Comparison of ENCODE assay signal across 10 cellular contexts in the genomic region with DNA sequence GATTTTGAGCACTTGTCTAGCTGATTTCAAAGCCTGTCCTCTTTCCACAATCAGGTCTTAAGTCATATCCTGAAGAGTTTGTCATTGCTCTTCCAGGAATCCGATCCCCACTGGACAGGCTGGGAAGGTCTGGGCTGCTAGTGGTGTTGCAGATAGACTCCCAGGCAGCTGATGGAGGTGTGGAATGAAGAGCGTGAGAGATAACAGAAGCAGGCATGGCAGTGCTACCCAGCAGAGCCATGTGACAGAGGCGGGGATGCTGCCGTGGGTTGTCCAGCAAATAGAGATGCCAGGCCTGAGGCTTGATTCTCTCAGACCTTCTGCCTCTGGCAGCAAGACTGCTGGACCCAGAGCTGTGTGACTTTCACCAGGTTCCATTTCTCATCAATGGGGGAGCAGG.
A peak's percentile ranks its signal among the peaks of the same experiment; 100 is the strongest.
DNase-seq lines count a peak whose midpoint lies in the region; ATAC-seq and TF ChIP-seq lines count a peak whose summit lies in the region.
"Had no signal": no experiment of that assay in that cellular context is flagged by ENCODE, and none has a peak within 500 bp of the region (broad histone marks: within the 10 kb centered on the region; RNA-seq: fewer than 3 reads in every experiment).

No MANE protein-coding gene starts in this region.

- no peaks in the 10 kb centered on the region for H3K36me3 Mint-ChIP-seq in nephron (ENCODE audit: low read depth)

- TF ChIP-seq RAD21 in SK-N-SH (IDR thresholded peaks at IDR 0.05; ENCODE audit: low read length), result no peak

- no peaks in the 10 kb centered on the region for H3K79me2 ChIP-seq in SK-N-SH (ENCODE audit: insufficient read depth)

- peaks cover 13% of the 10 kb centered on the region for H3K27me3 Mint-ChIP-seq in nephron (ENCODE audit: low read depth)

- H3K36me3 ChIP-seq in SK-N-SH (replicated peaks in 1 of 2; ENCODE audit: control insufficient read depth in 1 of 2, insufficient read depth in 2 of 2, low read length in 1 of 2) (no peaks in the 10 kb centered on the region), vagina (no peaks in the 10 kb centered on the region)

- peak; percentile 74 for DNase-seq in SK-N-SH
- peak; percentile 34 for DNase-seq in fibroblast of the aortic adventitia (ENCODE audit: low read depth)
- DNase-seq in vagina (ENCODE audit: extremely low spot score in 2 of 2), result no peak
- no peak for DNase-seq in SHP77 (lab: John Stamatoyannopoulos, UW)
- no peak for DNase-seq in amniotic stem cell (lab: John Stamatoyannopoulos, UW)
- DNase-seq: activated naive CD4-positive, alpha-beta T cell treated with anti-CD3 and anti-CD28 coated beads, Interleukin-2, amount 50 U/mL, for 16 hours; effector memory CD8-positive, alpha-beta T cell; NCI-H1930 had no signal

- peak overlapping the region; percentile 69 for H3K9ac ChIP-seq in SK-N-SH

- no peaks in the 10 kb centered on the region for H3K9me3 ChIP-seq in SK-N-SH
- no peaks in the 10 kb centered on the region for H3K9me3 ChIP-seq in vagina

- no peaks in the 10 kb centered on the region for H4K20me1 ChIP-seq in SK-N-SH (ENCODE audit: insufficient read depth)

- H3K4me2 ChIP-seq in SK-N-SH, result peak overlapping the region; percentile 73

- 49% methylated on average over 4 of the region's 4 CpGs for WGBS in SK-N-SH (ENCODE audit: low lambda C conversion rate)

- CTCF ChIA-PET in SK-N-SH (lab: Yijun Ruan, JAX), result interaction anchor here (0.9 to 3.2 kb wide), 8 partner anchors 13 to 283 kb away, joined by 3 to 18 read pairs (median 5); no protein-coding TSS in a partner anchor

- peaks cover 27% of the 10 kb centered on the region for H3F3A ChIP-seq in SK-N-SH (replicated peaks; ENCODE audit: insufficient read depth)

- H3K4me1 Mint-ChIP-seq in nephron, result peaks cover 48% of the 10 kb centered on the region

- H2AFZ ChIP-seq in SK-N-SH (ENCODE audit: low read depth), result peak overlapping the region; percentile 29; the same call in 1 of the 2 replicates

- intact Hi-C loops in vagina (cut with DNase I), result no loop called here

- ATAC-seq in GM19324 (IDR thresholded peaks at IDR 0.05; ENCODE audit: low FRiP score, unreplicated experiment), result no peak
- ATAC-seq: effector memory CD8-positive, alpha-beta T cell had no signal

- H3K4me3 ChIP-seq in SK-N-SH (ENCODE audit: low read depth in 2 of 2, low read length in 1 of 2) (peak overlapping the region in 1 of 2 experiments; percentile 7; a peak in 1 of 4 replicates), fibroblast of the aortic adventitia (ENCODE audit: low read depth, low read length) (no peak overlapping the region), vagina (no peak overlapping the region)

- H3K4me3 Mint-ChIP-seq in nephron, result no peak overlapping the region
- H3K4me3 Mint-ChIP-seq: effector memory CD8-positive, alpha-beta T cell had no signal

- 0 out of 4 replicates have a peak, but pooled peaks of 1 of the 2 experiments have one; percentile 13 for TF ChIP-seq EP300 in SK-N-SH (IDR thresholded peaks at IDR 0.05; ENCODE audit: borderline replicate concordance in 1 of 2, low read depth in 1 of 2, low read length in 1 of 2)

- peaks cover 21 to 48% of the 10 kb centered on the region in 2 experiments for H3K4me1 ChIP-seq in SK-N-SH (ENCODE audit: control insufficient read depth in 1 of 2, insufficient read depth in 2 of 2, low read depth in 1 of 2, low read length in 1 of 2)
- H3K4me1 ChIP-seq in vagina, result peaks cover 38% of the 10 kb centered on the region

- peak overlapping the region; percentile 78 to 92 (median 90) for H3K27ac Mint-ChIP-seq in nephron
- H3K27ac Mint-ChIP-seq: effector memory CD8-positive, alpha-beta T cell had no signal

- no peak for TF ChIP-seq POLR2A in vagina (IDR thresholded peaks at IDR 0.05)

- H3K9me3 Mint-ChIP-seq in nephron, result no peaks in the 10 kb centered on the region
- H3K9me3 Mint-ChIP-seq: effector memory CD8-positive, alpha-beta T cell had no signal

- peak overlapping the region; percentile 81 to 96 for H3K27ac ChIP-seq in SK-N-SH (ENCODE audit: low read depth in 2 of 2, low read length in 1 of 2)
- peak overlapping the region; percentile 64 for H3K27ac ChIP-seq in vagina

- no peaks in the 10 kb centered on the region for H3K9me2 ChIP-seq in SK-N-SH

- TF ChIP-seq CTCF in SK-N-SH (IDR thresholded peaks at IDR 0.05), result no peak
- no peak for TF ChIP-seq CTCF in fibroblast of the aortic adventitia (IDR thresholded peaks at IDR 0.05; ENCODE audit: insufficient read depth, low read length)
- no peak for TF ChIP-seq CTCF in nephron (IDR thresholded peaks at IDR 0.05; ENCODE audit: unreplicated experiment in 3 of 3)
- no peak for TF ChIP-seq CTCF in vagina (IDR thresholded peaks at IDR 0.05)

- POLR2A ChIA-PET in SK-N-SH (lab: Yijun Ruan, JAX), result interaction anchor here (0.6 kb wide), 1 partner anchor 223 kb away, joined by 3 read pairs; no protein-coding TSS in a partner anchor

- H3K27me3 ChIP-seq in SK-N-SH (ENCODE audit: insufficient read depth) (no peaks in the 10 kb centered on the region), vagina (no peaks in the 10 kb centered on the region)

TF ChIP-seq in SK-N-SH, 30 proteins besides CTCF, POLR2A, EP300 and RAD21:
- TF ChIP-seq, protein P1, sequence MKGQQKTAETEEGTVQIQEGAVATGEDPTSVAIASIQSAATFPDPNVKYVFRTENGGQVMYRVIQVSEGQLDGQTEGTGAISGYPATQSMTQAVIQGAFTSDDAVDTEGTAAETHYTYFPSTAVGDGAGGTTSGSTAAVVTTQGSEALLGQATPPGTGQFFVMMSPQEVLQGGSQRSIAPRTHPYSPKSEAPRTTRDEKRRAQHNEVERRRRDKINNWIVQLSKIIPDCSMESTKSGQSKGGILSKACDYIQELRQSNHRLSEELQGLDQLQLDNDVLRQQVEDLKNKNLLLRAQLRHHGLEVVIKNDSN (IDR thresholded peaks at IDR 0.05; ENCODE audit: borderline replicate concordance, low read depth), result peak; percentile 66; the same call in 1 of the 2 replicates
- TF ChIP-seq MXI1 (IDR thresholded peaks at IDR 0.05; ENCODE audit: low read depth, low read length) (peak; percentile 85), GATA2 (CRISPR knock-in tag; IDR thresholded peaks at IDR 0.05) (peak; percentile 80), TCF12 (IDR thresholded peaks at IDR 0.05) (0 out of 2 replicates have a peak, but pooled peaks have one; percentile 13), NFIC (IDR thresholded peaks at IDR 0.05; ENCODE audit: borderline replicate concordance) (no peak), POLR2AphosphoS5 (IDR thresholded peaks at IDR 0.05; ENCODE audit: low read depth, low read length) (no peak), YY1 (IDR thresholded peaks at IDR 0.05; ENCODE audit: low read depth) (0 out of 2 replicates have a peak, but pooled peaks have one; percentile 2), RFX5 (IDR thresholded peaks at IDR 0.05; ENCODE audit: low read length) (no peak)
- TF ChIP-seq, protein P2, sequence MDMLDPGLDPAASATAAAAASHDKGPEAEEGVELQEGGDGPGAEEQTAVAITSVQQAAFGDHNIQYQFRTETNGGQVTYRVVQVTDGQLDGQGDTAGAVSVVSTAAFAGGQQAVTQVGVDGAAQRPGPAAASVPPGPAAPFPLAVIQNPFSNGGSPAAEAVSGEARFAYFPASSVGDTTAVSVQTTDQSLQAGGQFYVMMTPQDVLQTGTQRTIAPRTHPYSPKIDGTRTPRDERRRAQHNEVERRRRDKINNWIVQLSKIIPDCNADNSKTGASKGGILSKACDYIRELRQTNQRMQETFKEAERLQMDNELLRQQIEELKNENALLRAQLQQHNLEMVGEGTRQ (IDR thresholded peaks at IDR 0.05; ENCODE audit: borderline replicate concordance, low read depth, low read length), result 0 out of 2 replicates have a peak, but pooled peaks have one; percentile 3
- TF ChIP-seq, protein P3, sequence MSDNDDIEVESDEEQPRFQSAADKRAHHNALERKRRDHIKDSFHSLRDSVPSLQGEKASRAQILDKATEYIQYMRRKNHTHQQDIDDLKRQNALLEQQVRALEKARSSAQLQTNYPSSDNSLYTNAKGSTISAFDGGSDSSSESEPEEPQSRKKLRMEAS (IDR thresholded peaks at IDR 0.05; ENCODE audit: low read depth), result peak; percentile 60
- TF ChIP-seq, protein P4, sequence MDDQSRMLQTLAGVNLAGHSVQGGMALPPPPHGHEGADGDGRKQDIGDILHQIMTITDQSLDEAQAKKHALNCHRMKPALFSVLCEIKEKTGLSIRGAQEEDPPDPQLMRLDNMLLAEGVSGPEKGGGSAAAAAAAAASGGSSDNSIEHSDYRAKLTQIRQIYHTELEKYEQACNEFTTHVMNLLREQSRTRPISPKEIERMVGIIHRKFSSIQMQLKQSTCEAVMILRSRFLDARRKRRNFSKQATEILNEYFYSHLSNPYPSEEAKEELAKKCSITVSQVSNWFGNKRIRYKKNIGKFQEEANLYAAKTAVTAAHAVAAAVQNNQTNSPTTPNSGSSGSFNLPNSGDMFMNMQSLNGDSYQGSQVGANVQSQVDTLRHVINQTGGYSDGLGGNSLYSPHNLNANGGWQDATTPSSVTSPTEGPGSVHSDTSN (IDR thresholded peaks at IDR 0.05), result peak; percentile 56

Comparison
In these comparisons a context has a peak if more than half of its experiments do, and no peak if none do; other contexts are left out.
1. DNase-seq: peak in SK-N-SH (single experiment) and fibroblast of the aortic adventitia (single experiment); none in vagina (0 of 2), SHP77 (0 of 2) and amniotic stem cell (single experiment).